In the genomic region with DNA sequence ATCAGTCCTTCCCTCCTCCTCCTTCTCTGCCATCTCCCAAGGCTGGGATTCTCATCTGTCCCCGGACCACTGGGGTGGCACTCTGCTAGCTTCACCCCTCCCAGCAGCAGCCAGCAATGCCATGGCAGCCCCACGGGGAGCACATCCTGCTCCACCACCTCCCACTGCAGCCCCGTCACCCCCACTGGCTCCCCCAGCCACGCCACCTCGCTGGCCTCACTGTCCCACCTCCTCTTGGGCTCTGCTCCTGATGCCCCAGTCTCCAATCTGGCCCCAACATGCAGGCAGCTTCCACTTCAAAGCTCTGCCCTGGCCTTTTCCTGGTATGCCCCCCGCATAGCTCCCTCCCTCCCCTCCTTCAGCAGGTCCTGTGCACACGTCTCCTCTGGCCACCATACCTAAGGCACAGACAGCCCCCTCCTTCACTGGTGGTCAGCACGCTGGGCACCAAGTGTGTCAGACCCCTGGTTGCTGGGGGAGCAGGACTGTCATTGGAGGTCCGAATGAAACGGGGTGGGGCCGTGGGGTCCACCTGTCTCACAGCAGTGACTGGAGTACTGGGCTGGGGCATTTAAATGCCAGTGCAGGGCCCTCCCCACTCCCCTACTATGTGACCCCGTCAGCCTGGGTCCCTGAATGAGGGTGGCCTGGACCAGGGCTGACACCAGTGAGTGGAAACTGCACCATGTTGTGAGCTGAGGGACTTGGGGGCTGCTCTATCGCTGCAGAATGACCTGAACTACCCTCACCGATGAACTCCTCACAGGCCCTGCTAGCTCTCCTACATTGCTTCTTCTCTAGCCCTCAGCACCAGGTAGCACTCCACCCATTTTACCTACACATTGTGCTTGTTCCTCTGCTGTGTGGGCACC, we compare ENCODE assay signal across 11 cellular contexts. TPM values are rescaled to one million over a fixed set of nuclear protein-coding genes. Genes with fewer than 3 reads are reported as not detected.
DNase-seq lines count a peak whose midpoint lies in the region; ATAC-seq and TF ChIP-seq lines count a peak whose summit lies in the region.
"Had no signal": no experiment of that assay in that cellular context is flagged by ENCODE, and none has a peak within 500 bp of the region (broad histone marks: within the 10 kb centered on the region; RNA-seq: fewer than 3 reads in every experiment).

No MANE protein-coding gene starts in this region.

- H3K4me3 ChIP-seq in left lung (no peak overlapping the region), tibial artery (no peak overlapping the region), MG63 (no peak overlapping the region)

- H3K9me3 ChIP-seq in left lung (no peaks in the 10 kb centered on the region), tibial artery (no peaks in the 10 kb centered on the region), MG63 (no peaks in the 10 kb centered on the region)

- H3K27me3 ChIP-seq in left lung: peaks cover 31 to 57% of the 10 kb centered on the region in 2 donors
- peaks cover 0 to 63% of the 10 kb centered on the region in 2 donors for H3K27me3 ChIP-seq in tibial artery
- no peaks in the 10 kb centered on the region for H3K27me3 ChIP-seq in MG63

- intact Hi-C loops in activated CD4-positive, alpha-beta memory T cell treated with anti-CD3 and anti-CD28 coated beads for 36 hours (cut with micrococcal nuclease): no loop called here
- intact Hi-C loops in left lung (cut with DNase I): no loop called here
- intact Hi-C loops in tibial artery (cut with DNase I; ENCODE audit: low total_unique reads): no loop called here

- H3K4me3 Mint-ChIP-seq in activated CD4-positive, alpha-beta memory T cell treated with anti-CD3 and anti-CD28 coated beads for 36 hours: peak overlapping the region; percentile 69
- H3K4me3 Mint-ChIP-seq in activated CD4-positive, alpha-beta memory T cell treated with anti-CD3 and anti-CD28 coated beads, Interleukin-2, amount 10 ng/mL, durations not matched to agents 7 days and 5 days: no peak overlapping the region
- H3K4me3 Mint-ChIP-seq in activated naive CD8-positive, alpha-beta T cell: peak overlapping the region; percentile 82

- no peak overlapping the region for H3K27ac Mint-ChIP-seq in activated CD4-positive, alpha-beta memory T cell treated with anti-CD3 and anti-CD28 coated beads for 36 hours
- H3K27ac Mint-ChIP-seq in activated CD4-positive, alpha-beta memory T cell treated with anti-CD3 and anti-CD28 coated beads, Interleukin-2, amount 10 ng/mL, durations not matched to agents 7 days and 5 days: no peak overlapping the region
- H3K27ac Mint-ChIP-seq in activated naive CD8-positive, alpha-beta T cell: no peak overlapping the region
- H3K27ac Mint-ChIP-seq: activated naive CD4-positive, alpha-beta T cell treated with anti-CD3 and anti-CD28 coated beads, Interleukin-2, amount 50 U/mL, for 72 hours had no signal

- H3K27me3 Mint-ChIP-seq in activated CD4-positive, alpha-beta memory T cell treated with anti-CD3 and anti-CD28 coated beads for 36 hours: peaks cover 11% of the 10 kb centered on the region
- H3K27me3 Mint-ChIP-seq in activated CD4-positive, alpha-beta memory T cell treated with anti-CD3 and anti-CD28 coated beads, Interleukin-2, amount 10 ng/mL, durations not matched to agents 7 days and 5 days: peaks cover 42% of the 10 kb centered on the region
- peaks cover 2% of the 10 kb centered on the region for H3K27me3 Mint-ChIP-seq in activated naive CD8-positive, alpha-beta T cell

- H3K9me3 Mint-ChIP-seq in activated CD4-positive, alpha-beta memory T cell treated with anti-CD3 and anti-CD28 coated beads for 36 hours: no peaks in the 10 kb centered on the region
- no peaks in the 10 kb centered on the region for H3K9me3 Mint-ChIP-seq in activated CD4-positive, alpha-beta memory T cell treated with anti-CD3 and anti-CD28 coated beads, Interleukin-2, amount 10 ng/mL, durations not matched to agents 7 days and 5 days
- no peaks in the 10 kb centered on the region for H3K9me3 Mint-ChIP-seq in activated naive CD8-positive, alpha-beta T cell (ENCODE audit: low read depth)
- H3K9me3 Mint-ChIP-seq: activated naive CD4-positive, alpha-beta T cell treated with anti-CD3 and anti-CD28 coated beads, Interleukin-2, amount 50 U/mL, for 72 hours had no signal

- H3K4me1 Mint-ChIP-seq in activated CD4-positive, alpha-beta memory T cell treated with anti-CD3 and anti-CD28 coated beads for 36 hours (ENCODE audit: low read depth): peaks cover 35% of the 10 kb centered on the region
- H3K4me1 Mint-ChIP-seq in activated CD4-positive, alpha-beta memory T cell treated with anti-CD3 and anti-CD28 coated beads, Interleukin-2, amount 10 ng/mL, durations not matched to agents 7 days and 5 days: peaks cover 40% of the 10 kb centered on the region
- H3K4me1 Mint-ChIP-seq in activated naive CD8-positive, alpha-beta T cell (ENCODE audit: low read depth): peaks cover 46% of the 10 kb centered on the region

- H3K36me3 Mint-ChIP-seq in activated CD4-positive, alpha-beta memory T cell treated with anti-CD3 and anti-CD28 coated beads for 36 hours: no peaks in the 10 kb centered on the region
- no peaks in the 10 kb centered on the region for H3K36me3 Mint-ChIP-seq in activated CD4-positive, alpha-beta memory T cell treated with anti-CD3 and anti-CD28 coated beads, Interleukin-2, amount 10 ng/mL, durations not matched to agents 7 days and 5 days (ENCODE audit: low read depth)
- H3K36me3 Mint-ChIP-seq in activated naive CD8-positive, alpha-beta T cell: no peaks in the 10 kb centered on the region
- H3K36me3 Mint-ChIP-seq: activated naive CD4-positive, alpha-beta T cell treated with anti-CD3 and anti-CD28 coated beads, Interleukin-2, amount 50 U/mL, for 72 hours had no signal

- CTCF ChIA-PET in activated CD4-positive, alpha-beta memory T cell treated with anti-CD3 and anti-CD28 coated beads for 36 hours (lab: Charles Lee): interaction anchor here (0.9 kb wide), 1 partner anchor 23 kb away, joined by 4 read pairs; no protein-coding TSS in a partner anchor
- CTCF ChIA-PET in activated CD4-positive, alpha-beta memory T cell treated with anti-CD3 and anti-CD28 coated beads, Interleukin-2, amount 10 ng/mL, durations not matched to agents 7 days and 5 days (lab: Charles Lee): interaction anchor here (1.4 kb wide), 1 partner anchor 23 kb away, joined by 5 read pairs; no protein-coding TSS in a partner anchor

- TF ChIP-seq CTCF in left lung (IDR thresholded peaks at IDR 0.05) (no peak), tibial artery (IDR thresholded peaks at IDR 0.05) (no peak)

- POLR2A ChIA-PET in activated CD4-positive, alpha-beta memory T cell treated with anti-CD3 and anti-CD28 coated beads for 36 hours (lab: Charles Lee): no interaction called here
- POLR2A ChIA-PET in activated CD4-positive, alpha-beta memory T cell treated with anti-CD3 and anti-CD28 coated beads, Interleukin-2, amount 10 ng/mL, durations not matched to agents 7 days and 5 days (lab: Charles Lee): no interaction called here

- no peak for ATAC-seq in left lung
- ATAC-seq in HG03439 (IDR thresholded peaks at IDR 0.05; ENCODE audit: unreplicated experiment): no peak
- ATAC-seq in HG02759 (IDR thresholded peaks at IDR 0.05; ENCODE audit: unreplicated experiment): no peak

- H3K27ac ChIP-seq in left lung (no peak overlapping the region), tibial artery (no peak overlapping the region)
- H3K27ac ChIP-seq: epithelial cell of prostate had no signal

- no peaks in the 10 kb centered on the region for H3K36me3 ChIP-seq in left lung
- H3K36me3 ChIP-seq in tibial artery: no peaks in the 10 kb centered on the region
- no peaks in the 10 kb centered on the region for H3K36me3 ChIP-seq in MG63

- H3K4me1 ChIP-seq in left lung: peaks cover 8 to 19% of the 10 kb centered on the region in 2 donors
- H3K4me1 ChIP-seq in tibial artery: peaks cover 0 to 32% (median 9%) of the 10 kb centered on the region in 4 donors

- DNase-seq in activated CD4-positive, alpha-beta memory T cell treated with anti-CD3 and anti-CD28 coated beads for 36 hours: peak; percentile 3
- DNase-seq in activated CD4-positive, alpha-beta memory T cell treated with anti-CD3 and anti-CD28 coated beads, Interleukin-2, amount 10 ng/mL, durations not matched to agents 7 days and 5 days: no peak
- peak; percentile 22 to 56 for DNase-seq in left lung
- DNase-seq in tibial artery: peak; percentile 12 to 57
- DNase-seq in MG63: no peak
- DNase-seq: Karpas-422 had no signal

RNA-seq across cellular contexts. Expression of a gene that starts 38.7 kb away (rescaled TPM):
- 1 to 10 TPM; 1.2 to 1.9 TPM for total RNA-seq in activated CD4-positive, alpha-beta memory T cell treated with anti-CD3 and anti-CD28 coated beads for 36 hours
- total RNA-seq in activated CD4-positive, alpha-beta memory T cell treated with anti-CD3 and anti-CD28 coated beads, Interleukin-2, amount 10 ng/mL, durations not matched to agents 7 days and 5 days: 1 to 10 TPM; 4.4 to 6.6 TPM
- 1 to 10 TPM; 2.0 to 3.1 TPM for total RNA-seq in left lung
- 0.30 TPM in 1 of 2 replicates, not detected in the other for total RNA-seq in MG63 (2014; rRNA removed; shearing (Covaris generic); ENCODE audit: low replicate concordance)

Comparison
In these comparisons a context has a peak if more than half of its experiments do, and no peak if none do; other contexts are left out.
1. DNase-seq: peak in activated CD4-positive, alpha-beta memory T cell treated with anti-CD3 and anti-CD28 coated beads for 36 hours (single experiment), left lung (2 of 2) and tibial artery (2 of 2); none in activated CD4-positive, alpha-beta memory T cell treated with anti-CD3 and anti-CD28 coated beads, Interleukin-2, amount 10 ng/mL, durations not matched to agents 7 days and 5 days (single experiment) and MG63 (single experiment).